33 cellular contexts compared by ENCODE assay signal in the genomic region with DNA sequence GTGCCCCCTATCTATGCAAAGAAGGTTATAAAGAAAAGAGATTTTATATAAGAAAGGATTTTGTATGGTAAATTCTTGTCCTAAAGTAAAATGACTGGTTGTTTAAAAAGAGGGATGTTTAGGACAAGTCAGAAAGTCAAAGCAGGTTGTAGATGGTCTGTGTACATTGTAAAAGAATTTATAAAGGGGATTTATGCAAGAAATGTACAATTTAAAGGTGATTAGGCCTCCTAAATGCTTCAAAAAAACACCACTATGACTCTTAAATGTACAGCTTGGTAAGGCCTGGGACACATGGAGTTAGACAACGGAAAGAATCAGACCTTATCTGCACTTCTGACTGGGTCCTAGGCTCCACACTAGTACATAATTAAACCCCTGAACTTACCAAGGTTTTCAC. TPM values are rescaled to one million over a fixed set of nuclear protein-coding genes. Genes with fewer than 3 reads are reported as not detected.
"Had no signal": no experiment of that assay in that cellular context is flagged by ENCODE, and none has a peak within 500 bp of the region (broad histone marks: within the 10 kb centered on the region; RNA-seq: fewer than 3 reads in every experiment).

No MANE protein-coding gene starts in this region.

- H3K4me3 ChIP-seq: coronary artery, dorsolateral prefrontal cortex, esophagus squamous epithelium, gastrocnemius medialis, heart right ventricle, left lung, lower lobe of right lung, mucosa of descending colon had no signal

- H3K27ac ChIP-seq: coronary artery, dorsolateral prefrontal cortex, epithelial cell of prostate, esophagus squamous epithelium, gastrocnemius medialis, heart right ventricle, left lung, lower lobe of right lung had no signal

- H3K4me1 Mint-ChIP-seq: mesothelial cell of epicardium had no signal

- H3K27ac Mint-ChIP-seq: memory B cell; mesothelial cell of epicardium; naive B cell; naive thymus-derived CD8-positive, alpha-beta T cell had no signal

- H3K36me3 ChIP-seq: esophagus squamous epithelium, gastrocnemius medialis, heart right ventricle, left lung, lower lobe of right lung had no signal

- H3K4me1 ChIP-seq: esophagus squamous epithelium, gastrocnemius medialis, heart right ventricle, left lung, lower lobe of right lung had no signal

- FAIRE-seq: colon, endometrium, islet of Langerhans, keratinocyte had no signal

- H3K9me3 ChIP-seq: esophagus squamous epithelium, gastrocnemius medialis had no signal

- DNase-seq: dermis blood vessel endothelial cell; dorsolateral prefrontal cortex; effector CD4-positive, alpha-beta T cell; effector memory CD4-positive, alpha-beta T cell; erythroblast; esophagus squamous epithelium; foreskin fibroblast; foreskin melanocyte; gastrocnemius medialis; glutamatergic neuron; heart right ventricle; hippocampal formation; left cardiac atrium; left lung; left ventricle myocardium superior; lower lobe of right lung; mucosa of descending colon; naive B cell; naive thymus-derived CD8-positive, alpha-beta T cell had no signal

- ATAC-seq: esophagus mucosa; gastrocnemius medialis; heart right ventricle; left cardiac atrium; left lung; left ventricle myocardium superior; lower lobe of right lung; mucosa of descending colon; naive thymus-derived CD8-positive, alpha-beta T cell had no signal

- H3K36me3 Mint-ChIP-seq: memory B cell, mesothelial cell of epicardium, naive B cell had no signal

- H3K27me3 ChIP-seq: dorsolateral prefrontal cortex, esophagus squamous epithelium, gastrocnemius medialis, heart right ventricle, left lung had no signal

- H3K4me3 Mint-ChIP-seq: memory B cell; mesothelial cell of epicardium; naive B cell; naive thymus-derived CD8-positive, alpha-beta T cell had no signal

RNA-seq across cellular contexts. Expression of a gene that starts 19.3 kb away (rescaled TPM):
- total RNA-seq: dermis blood vessel endothelial cell; esophagus mucosa; esophagus squamous epithelium; gastrocnemius medialis; glomerular endothelial cell; heart right ventricle; kidney epithelial cell; left cardiac atrium; left ventricle myocardium superior; lower lobe of right lung; lung microvascular endothelial cell; mesenteric fat pad; mesothelial cell of epicardium; mucosa of descending colon; myocyte; naive thymus-derived CD8-positive, alpha-beta T cell had no signal
- polyA plus RNA-seq: keratinocyte; naive thymus-derived CD8-positive, alpha-beta T cell had no signal
